10 cellular contexts compared by ENCODE assay signal in the genomic region with DNA sequence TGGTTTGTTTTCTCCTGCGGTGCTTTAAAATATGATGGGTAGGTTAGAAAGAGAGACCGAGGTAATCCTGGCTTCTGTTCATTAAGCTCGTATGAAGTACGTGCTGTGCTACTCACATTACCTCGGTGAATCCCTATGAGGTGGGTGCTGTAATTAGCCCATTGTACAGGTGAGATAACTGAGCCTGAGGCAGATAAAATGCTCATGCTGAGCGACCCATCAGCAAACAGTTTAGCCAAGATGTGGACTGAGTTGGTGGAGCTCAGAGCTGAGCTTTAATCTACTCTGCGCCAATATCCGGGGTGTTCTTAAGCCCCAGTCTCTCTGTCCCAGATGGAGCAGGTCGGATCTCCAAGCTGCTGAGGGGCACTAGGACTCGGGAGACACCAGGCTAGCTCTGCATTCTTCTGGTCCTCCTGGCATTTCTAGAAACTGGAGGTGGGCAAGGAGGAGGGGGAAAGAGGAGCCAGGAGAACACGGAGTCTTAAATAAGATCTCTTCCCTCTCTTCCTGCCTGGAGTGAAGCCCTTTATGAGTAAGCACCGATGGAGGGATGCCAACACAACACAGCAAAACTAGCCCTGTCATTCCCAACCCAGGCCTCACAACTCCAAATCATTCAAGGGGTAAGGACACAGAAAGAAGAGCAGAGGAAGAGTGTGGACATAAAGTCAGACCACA.
DNase-seq lines count a peak whose midpoint lies in the region; ATAC-seq and TF ChIP-seq lines count a peak whose summit lies in the region.
"Had no signal": no experiment of that assay in that cellular context is flagged by ENCODE, and none has a peak within 500 bp of the region (broad histone marks: within the 10 kb centered on the region; RNA-seq: fewer than 3 reads in every experiment).

No MANE protein-coding gene starts in this region.

- peaks cover 4 to 12% (median 8%) of the 10 kb centered on the region in 3 donors for H3K27me3 Mint-ChIP-seq in immature natural killer cell (ENCODE audit: low read depth in 3 of 3)

- no peak for TF ChIP-seq CTCF in brain microvascular endothelial cell (IDR thresholded peaks at IDR 0.05; ENCODE audit: low read depth, low read length, missing control alignments)
- no peak for TF ChIP-seq CTCF in uterus (IDR thresholded peaks at IDR 0.05)

- DNase-seq in DMS 273 (lab: John Stamatoyannopoulos, UW; ENCODE audit: unreplicated experiment) = peak; percentile 5
- DNase-seq in DMS 273 treated with DMSO at 0.1 percent for 48 hours (lab: John Stamatoyannopoulos, UW) = no peak
- peak; percentile 81 for DNase-seq in brain microvascular endothelial cell
- peak; percentile 25 for DNase-seq in left kidney (ENCODE audit: low read depth, low spot score)
- peak; percentile 75 to 91 for DNase-seq in uterus
- DNase-seq in midbrain (lab: John Stamatoyannopoulos, UW) = no peak
- no peak for DNase-seq in immature natural killer cell
- DNase-seq: NCI-H524 had no signal

- no peak for ATAC-seq in GM18517 (IDR thresholded peaks at IDR 0.05; ENCODE audit: unreplicated experiment)

- in situ Hi-C loops in brain microvascular endothelial cell (cut with HindIII; ENCODE audit: low pct_ligation_motif_present, low sequenced_read_pairs) = loop anchor here (10.0 kb wide), 1 partner anchor 466 kb away; no protein-coding TSS in a partner anchor

- H3K4me1 ChIP-seq in uterus = no peaks in the 10 kb centered on the region

- H3K4me3 ChIP-seq in brain microvascular endothelial cell (ENCODE audit: low read depth, low read length) = no peak overlapping the region
- no peak overlapping the region for H3K4me3 ChIP-seq in uterus

- H3K9me3 Mint-ChIP-seq in immature natural killer cell = no peaks in the 10 kb centered on the region

- H3K36me3 ChIP-seq in brain microvascular endothelial cell (replicated peaks) = no peaks in the 10 kb centered on the region
- H3K36me3 ChIP-seq in uterus = no peaks in the 10 kb centered on the region

- no peaks in the 10 kb centered on the region for H3K27me3 ChIP-seq in brain microvascular endothelial cell (replicated peaks)
- H3K27me3 ChIP-seq in uterus = no peaks in the 10 kb centered on the region

- no peaks in the 10 kb centered on the region for H3K4me1 Mint-ChIP-seq in immature natural killer cell

- H3K4me3 Mint-ChIP-seq in immature natural killer cell = no peak overlapping the region

- intact Hi-C loops in uterus (cut with DNase I; ENCODE audit: low total_unique reads) = no loop called here

- H3K27ac Mint-ChIP-seq in immature natural killer cell = no peak overlapping the region

- H3K27ac ChIP-seq in brain microvascular endothelial cell (peak overlapping the region; percentile 61), uterus (peak overlapping the region; percentile 74 to 78)
- H3K27ac ChIP-seq: 22Rv1 had no signal

- no peak for TF ChIP-seq POLR2A in uterus (IDR thresholded peaks at IDR 0.05)

- no peaks in the 10 kb centered on the region for H3K9me3 ChIP-seq in uterus

- H3K36me3 Mint-ChIP-seq in immature natural killer cell = no peaks in the 10 kb centered on the region

Comparison
In these comparisons a context has a peak if more than half of its experiments do, and no peak if none do; other contexts are left out.
1. DNase-seq: peak in DMS 273 (single experiment), brain microvascular endothelial cell (single experiment), left kidney (single experiment) and uterus (2 of 2); none in DMS 273 treated with DMSO at 0.1 percent for 48 hours (single experiment), midbrain (single experiment) and immature natural killer cell (0 of 3).